Comparison of ENCODE assay signal across 13 cellular contexts in the genomic region with DNA sequence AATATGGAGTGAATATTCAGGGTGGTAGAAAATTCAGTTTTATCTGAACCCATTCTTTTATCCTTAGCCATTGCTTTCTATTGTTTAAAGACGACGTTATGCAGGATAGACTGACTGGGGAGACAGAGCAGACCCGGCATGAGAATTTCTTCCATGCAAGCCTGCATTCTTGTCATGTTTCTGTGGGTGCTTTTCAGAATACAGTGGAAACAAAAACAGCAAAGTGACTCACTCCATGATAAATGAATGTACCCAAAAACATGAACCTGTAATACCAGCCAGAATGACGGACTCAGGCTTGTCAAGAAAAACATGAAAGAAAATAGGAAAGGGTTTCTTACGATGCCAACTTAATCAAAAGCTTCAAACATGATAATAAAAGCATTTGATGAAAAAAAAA.
DNase-seq lines count a peak whose midpoint lies in the region; ATAC-seq and TF ChIP-seq lines count a peak whose summit lies in the region.
"Had no signal": no experiment of that assay in that cellular context is flagged by ENCODE, and none has a peak within 500 bp of the region (broad histone marks: within the 10 kb centered on the region; RNA-seq: fewer than 3 reads in every experiment).

No MANE protein-coding gene starts in this region.

- intact Hi-C loops in uterus (cut with DNase I; ENCODE audit: low total_unique reads): no loop called here

- POLR2A ChIA-PET in RWPE1 (lab: Yijun Ruan, JAX; ENCODE audit: low non-redundant PET): no interaction called here

- no peaks in the 10 kb centered on the region for H3K9me3 ChIP-seq in uterus

- TF ChIP-seq CTCF in RWPE1 (conservative IDR thresholded peaks at IDR 0.05; ENCODE audit: low read depth): no peak
- TF ChIP-seq CTCF in uterus (IDR thresholded peaks at IDR 0.05): no peak

- no peak overlapping the region for H3K4me3 ChIP-seq in uterus

- DNase-seq in AG08395 (ENCODE audit: low spot score) (peak; percentile 67), RWPE1 (ENCODE audit: low spot score) (peak; percentile 45), myocyte (ENCODE audit: low read depth) (peak; percentile 46), SHP77 treated with DMSO at 0.1 percent for 48 hours (lab: John Stamatoyannopoulos, UW) (no peak), uterus (no peak), activated T-cell treated with anti-CD3 and anti-CD28 coated beads for 4 hours (no peak)
- DNase-seq: activated CD4-positive, alpha-beta T cell treated with anti-CD3 and anti-CD28 coated beads for 1 hour; NCI-H2029 treated with DMSO at 0.1 percent for 48 hours; NK-92 treated with Interleukin-12 subunit alpha and Interleukin-12 subunit beta, amount 100 ng/mL, for 24 hours; stimulated activated CD4-positive, alpha-beta T cell treated with anti-CD3 and anti-CD28 coated beads, Interleukin-15, amount 100 ng/mL, for 24 hours had no signal

- H3K27me3 ChIP-seq in uterus: no peaks in the 10 kb centered on the region

- ATAC-seq in esophagus mucosa: peak; percentile 67
- ATAC-seq in GM21786 (IDR thresholded peaks at IDR 0.05; ENCODE audit: unreplicated experiment): no peak
- ATAC-seq: left lobe of liver had no signal

- no peaks in the 10 kb centered on the region for H3K36me3 ChIP-seq in uterus

- no peak overlapping the region for H3K27ac ChIP-seq in RWPE1
- no peak overlapping the region for H3K27ac ChIP-seq in uterus

- TF ChIP-seq POLR2A in uterus (IDR thresholded peaks at IDR 0.05): no peak

- H3K4me1 ChIP-seq in uterus: no peaks in the 10 kb centered on the region

- CTCF ChIA-PET in RWPE1 (lab: Yijun Ruan, JAX): no interaction called here

Comparison
In these comparisons a context has a peak if more than half of its experiments do, and no peak if none do; other contexts are left out.
1. DNase-seq: peak in AG08395 (single experiment), RWPE1 (single experiment) and myocyte (single experiment); none in SHP77 treated with DMSO at 0.1 percent for 48 hours (single experiment), uterus (0 of 2) and activated T-cell treated with anti-CD3 and anti-CD28 coated beads for 4 hours (single experiment).